ENCODE assay signal across 1 cellular context in genomic region chr2:105301646-105302045, GRCh38.
TF ChIP-seq lines count a peak whose summit lies in the region.

No MANE protein-coding gene starts in this region.

TF ChIP-seq in GM12878, 131 proteins besides CTCF, POLR2A, EP300 and RAD21:
- TF ChIP-seq ETV6 (conservative IDR thresholded peaks at IDR 0.05 in 1 of 2, IDR thresholded peaks at IDR 0.05 in 1 of 2; ENCODE audit: borderline replicate concordance in 1 of 2, low read depth in 1 of 2) = no peak
- TF ChIP-seq MLLT1 (IDR thresholded peaks at IDR 0.05) = no peak
- no peak for TF ChIP-seq ZNF24 (IDR thresholded peaks at IDR 0.05)
- no peak for TF ChIP-seq STAT1 (conservative IDR thresholded peaks at IDR 0.05)
- no peak for TF ChIP-seq SUZ12 (IDR thresholded peaks at IDR 0.05; ENCODE audit: unreplicated experiment)
- TF ChIP-seq E4F1 (IDR thresholded peaks at IDR 0.05; ENCODE audit: borderline replicate concordance, partially characterized antibody) = no peak
- TF ChIP-seq E2F4 (IDR thresholded peaks at IDR 0.05; ENCODE audit: low read depth, low read length) = no peak
- TF ChIP-seq TAF1 (IDR thresholded peaks at IDR 0.05; ENCODE audit: borderline replicate concordance, low read depth, low read length) = no peak
- TF ChIP-seq RUNX3 (IDR thresholded peaks at IDR 0.05; ENCODE audit: low read length) = peak; percentile 71
- TF ChIP-seq LARP7 (IDR thresholded peaks at IDR 0.05) = no peak
- TF ChIP-seq EED (IDR thresholded peaks at IDR 0.05; ENCODE audit: low read depth) = no peak
- no peak for TF ChIP-seq TCF7 (IDR thresholded peaks at IDR 0.05; ENCODE audit: borderline replicate concordance)
- TF ChIP-seq JUNB (IDR thresholded peaks at IDR 0.05) = peak; percentile 14; the same call in 1 of the 2 replicates
